Comparison of ENCODE assay signal across 17 cellular contexts in genomic region chr13:64993514-64994164, GRCh38.
DNase-seq lines count a peak whose midpoint lies in the region; ATAC-seq and TF ChIP-seq lines count a peak whose summit lies in the region.
"Had no signal": no experiment of that assay in that cellular context is flagged by ENCODE, and none has a peak within 500 bp of the region (broad histone marks: within the 10 kb centered on the region; RNA-seq: fewer than 3 reads in every experiment).

No MANE protein-coding gene starts in this region.

- H3K4me1 Mint-ChIP-seq in GM23338 = no peaks in the 10 kb centered on the region

- H4K20me1 ChIP-seq in GM23338 (replicated peaks; ENCODE audit: insufficient read depth) (no peaks in the 10 kb centered on the region; the same call in 1 of the 2 replicates), SU-DHL-6 (ENCODE audit: low read depth, low read length) (no peaks in the 10 kb centered on the region)

- no peak overlapping the region for H3K9ac ChIP-seq in SU-DHL-6 (ENCODE audit: low read length)

- TF ChIP-seq CTCF in GM23338 (conservative IDR thresholded peaks at IDR 0.05; ENCODE audit: low read depth in 2 of 2) (no peak), SU-DHL-6 (IDR thresholded peaks at IDR 0.05; ENCODE audit: insufficient read depth, low read length, poor library complexity, severe bottlenecking) (no peak)

- peak; percentile 68 for ATAC-seq in GM18520 (IDR thresholded peaks at IDR 0.05; ENCODE audit: unreplicated experiment)
- ATAC-seq in GM23338 = no peak
- no peak for ATAC-seq in GM18870 (IDR thresholded peaks at IDR 0.05; ENCODE audit: unreplicated experiment)

- peak overlapping the region; percentile 5; the same call in 1 of the 2 replicates for H3K27ac Mint-ChIP-seq in GM23338
- H3K27ac Mint-ChIP-seq: activated T-helper 1 cell treated with anti-CD3 and anti-CD28 coated beads, Interleukin-12 subunit alpha, Interleukin-12 subunit beta, Interleukin-2, Interleukin-4 antibody, amounts not matched to agents 30 ng/mL and 10 ng/mL and 1 ng/mL, durations not matched to agents 14 hours and 24 hours and 36 hours had no signal

- H3K9me3 Mint-ChIP-seq in GM23338 = no peaks in the 10 kb centered on the region

- H3K36me3 ChIP-seq in GM23338 (ENCODE audit: insufficient read depth) = no peaks in the 10 kb centered on the region
- H3K36me3 ChIP-seq in SU-DHL-6 (ENCODE audit: low read length) = peaks cover 10% of the 10 kb centered on the region; the same call in 1 of the 2 replicates
- H3K36me3 ChIP-seq: colonic mucosa, neutrophil had no signal

- no peaks in the 10 kb centered on the region for H3K9me3 ChIP-seq in SU-DHL-6 (ENCODE audit: insufficient read depth, low read length)
- H3K9me3 ChIP-seq: colonic mucosa, neutrophil had no signal

- H3K4me3 ChIP-seq in GM23338 = no peak overlapping the region
- no peak overlapping the region for H3K4me3 ChIP-seq in SU-DHL-6 (ENCODE audit: insufficient read depth, low read length, poor library complexity, severe bottlenecking)
- H3K4me3 ChIP-seq: colonic mucosa, lung had no signal

- DNase-seq in GM23338 (ENCODE audit: low spot score) (no peak), LHCN-M2 (ENCODE audit: low read depth) (peak; percentile 5), hepatic stellate cell (ENCODE audit: low spot score) (no peak), NCI-H226 (no peak)
- DNase-seq in stimulated activated CD4-positive, alpha-beta T cell treated with anti-CD3 and anti-CD28 coated beads, Interleukin-15, amount 100 ng/mL, for 24 hours = no peak
- DNase-seq: activated CD4-positive, alpha-beta T cell treated with anti-CD3 and anti-CD28 coated beads for 48 hours; colonic mucosa; NCI-H1436 treated with DMSO at 0.1 percent for 48 hours; NCI-H748 treated with DMSO at 0.1 percent for 48 hours; small intestine; substantia nigra had no signal

- no peaks in the 10 kb centered on the region for H3K27me3 ChIP-seq in GM23338 (ENCODE audit: insufficient read depth)
- H3K27me3 ChIP-seq in SU-DHL-6 (ENCODE audit: low read length) = no peaks in the 10 kb centered on the region
- H3K27me3 ChIP-seq: colonic mucosa, neutrophil had no signal

- no peaks in the 10 kb centered on the region for H3K4me1 ChIP-seq in GM23338 (ENCODE audit: insufficient read depth)
- H3K4me1 ChIP-seq: colonic mucosa had no signal

- H3K27me3 Mint-ChIP-seq in GM23338 (ENCODE audit: insufficient read depth, low read depth, poor library complexity) = no peaks in the 10 kb centered on the region

- H3K36me3 Mint-ChIP-seq in GM23338 (ENCODE audit: low read depth) = no peaks in the 10 kb centered on the region

- no peak overlapping the region for H3K4me3 Mint-ChIP-seq in GM23338
- H3K4me3 Mint-ChIP-seq: activated T-helper 1 cell treated with anti-CD3 and anti-CD28 coated beads, Interleukin-12 subunit alpha, Interleukin-12 subunit beta, Interleukin-2, Interleukin-4 antibody, amounts not matched to agents 30 ng/mL and 10 ng/mL and 1 ng/mL, durations not matched to agents 14 hours and 24 hours and 36 hours had no signal

- H3K27ac ChIP-seq in GM23338 (ENCODE audit: low read depth) (no peak overlapping the region), SU-DHL-6 (ENCODE audit: low read depth, low read length) (peak overlapping the region; percentile 30; the same call in 1 of the 2 replicates)
- H3K27ac ChIP-seq: colonic mucosa, neutrophil had no signal

- H2AFZ ChIP-seq in GM23338 = peak overlapping the region; percentile 2; the same call in 1 of the 2 replicates
- peak overlapping the region; percentile 79 for H2AFZ ChIP-seq in SU-DHL-6 (ENCODE audit: low read depth, low read length, severe bottlenecking)

- no peaks in the 10 kb centered on the region for H3K79me2 ChIP-seq in GM23338 (replicated peaks; ENCODE audit: insufficient read depth)
- no peaks in the 10 kb centered on the region for H3K79me2 ChIP-seq in SU-DHL-6 (ENCODE audit: insufficient read depth, low read length)

- no peak overlapping the region for H3K4me2 ChIP-seq in GM23338
- peak overlapping the region; percentile 40 for H3K4me2 ChIP-seq in SU-DHL-6 (ENCODE audit: low read depth, low read length, poor library complexity, severe bottlenecking)

- no peaks in the 10 kb centered on the region for H3F3A ChIP-seq in GM23338 (replicated peaks; ENCODE audit: low read depth)
- no peaks in the 10 kb centered on the region for H3F3A ChIP-seq in SU-DHL-6 (ENCODE audit: insufficient read depth)

- H3K9me2 ChIP-seq in GM23338 (ENCODE audit: insufficient read depth) (no peaks in the 10 kb centered on the region), SU-DHL-6 (replicated peaks; ENCODE audit: insufficient read depth, low read length) (no peaks in the 10 kb centered on the region)

TF ChIP-seq in GM23338, 12 proteins besides CTCF, POLR2A, EP300 and RAD21 (continues in another document):
- no peak for TF ChIP-seq REST (IDR thresholded peaks at IDR 0.05; ENCODE audit: unreplicated experiment)
- no peak for TF ChIP-seq ETS1 (IDR thresholded peaks at IDR 0.05)
- no peak for TF ChIP-seq EZH2phosphoT487 (IDR thresholded peaks at IDR 0.05; ENCODE audit: unreplicated experiment)
- no peak for TF ChIP-seq ZNF331 (CRISPR knock-in tag; IDR thresholded peaks at IDR 0.05; ENCODE audit: low read depth)
- TF ChIP-seq EZH2 (IDR thresholded peaks at IDR 0.05; ENCODE audit: low read depth, unreplicated experiment) = no peak
- TF ChIP-seq NANOG (IDR thresholded peaks at IDR 0.05; ENCODE audit: borderline replicate concordance) = no peak
- TF ChIP-seq JUNB (IDR thresholded peaks at IDR 0.05; ENCODE audit: unreplicated experiment) = no peak
- TF ChIP-seq STAT1 (IDR thresholded peaks at IDR 0.05; ENCODE audit: unreplicated experiment) = no peak
- TF ChIP-seq CREB1 (CRISPR knock-in tag; IDR thresholded peaks at IDR 0.05; ENCODE audit: low read depth) = no peak
- no peak for TF ChIP-seq POLR2AphosphoS5 (IDR thresholded peaks at IDR 0.05; ENCODE audit: low read depth)
- TF ChIP-seq ZNF114 (CRISPR knock-in tag; IDR thresholded peaks at IDR 0.05) = no peak
